In the genomic region with DNA sequence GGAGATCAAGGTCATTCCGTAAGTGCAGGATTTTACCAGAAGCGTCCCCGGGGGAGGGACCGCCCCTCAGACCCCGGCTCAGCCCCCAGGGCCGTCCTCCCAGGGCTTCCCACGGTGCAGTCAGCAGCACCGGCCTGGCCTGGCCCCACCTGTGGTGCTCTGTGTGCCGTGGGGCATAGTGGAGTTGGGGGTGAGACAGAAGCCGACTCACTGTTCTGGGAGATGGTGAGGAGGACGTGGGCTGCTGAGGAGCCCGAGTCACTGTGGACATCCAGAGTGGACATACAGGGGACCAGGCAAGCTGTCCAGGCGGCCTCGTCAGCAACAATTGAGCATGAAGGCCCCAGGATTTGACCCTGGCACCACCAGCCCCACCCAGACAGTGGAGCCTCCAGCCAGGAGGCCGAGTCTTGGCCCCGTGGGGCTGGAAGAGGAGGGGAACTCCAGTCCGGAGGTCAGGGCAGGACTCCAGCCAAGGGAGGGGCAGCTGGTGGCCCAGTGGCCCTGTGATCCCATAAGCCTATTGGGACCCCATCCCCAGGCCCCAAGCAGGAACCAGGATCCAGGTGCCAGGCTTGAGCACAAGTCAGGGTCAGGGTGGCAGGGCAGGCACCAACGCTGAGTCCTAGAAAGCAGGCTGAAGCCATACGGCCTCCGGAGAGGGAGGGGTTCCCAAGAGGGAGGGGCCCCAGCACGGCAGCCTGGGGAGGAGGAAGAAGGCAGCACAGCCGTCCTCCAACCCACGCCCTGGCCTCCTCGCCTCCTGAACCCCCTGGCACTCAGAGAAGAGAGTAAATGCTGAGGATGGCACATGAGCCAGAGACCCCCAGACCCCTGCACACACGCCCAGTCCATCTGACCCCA, we compare ENCODE assay signal across 18 cellular contexts. TPM values are rescaled to one million over a fixed set of nuclear protein-coding genes. Genes with fewer than 3 reads are reported as not detected.
DNase-seq lines count a peak whose midpoint lies in the region; ATAC-seq and TF ChIP-seq lines count a peak whose summit lies in the region.
"Had no signal": no experiment of that assay in that cellular context is flagged by ENCODE, and none has a peak within 500 bp of the region (broad histone marks: within the 10 kb centered on the region; RNA-seq: fewer than 3 reads in every experiment).

No MANE protein-coding gene starts in this region.

- H3K36me3 ChIP-seq in H7 (replicated peaks; ENCODE audit: control insufficient read depth, insufficient read depth, low read length), result no peaks in the 10 kb centered on the region
- H3K36me3 ChIP-seq in right lobe of liver, result no peaks in the 10 kb centered on the region
- no peaks in the 10 kb centered on the region for H3K36me3 ChIP-seq in osteoblast (ENCODE audit: insufficient read depth, low read length)
- H3K36me3 ChIP-seq in Peyer's patch, result no peaks in the 10 kb centered on the region

- no peaks in the 10 kb centered on the region for H3K79me2 ChIP-seq in osteoblast (ENCODE audit: insufficient read depth, low read length)

- WGBS in right lobe of liver (ENCODE audit: insufficient coverage, low coverage, low lambda C conversion rate, missing lambda C conversion rate), result 45% methylated on average over 4 of the region's 25 CpGs

- H3K4me1 ChIP-seq in right lobe of liver (no peaks in the 10 kb centered on the region), osteoblast (ENCODE audit: insufficient read depth, low read length) (no peaks in the 10 kb centered on the region), Peyer's patch (no peaks in the 10 kb centered on the region)

- H3K27ac ChIP-seq in angular gyrus (ENCODE audit: low read depth, low read length) (peak overlapping the region; percentile 95), right lobe of liver (no peak overlapping the region), osteoblast (ENCODE audit: low read depth, low read length) (no peak overlapping the region), Peyer's patch (no peak overlapping the region)

- peak; percentile 75 for DNase-seq in H7
- DNase-seq in right lobe of liver, result peak in 2 of 3 donors; percentile 12 to 40
- peak; percentile 88 for DNase-seq in osteoblast (ENCODE audit: insufficient read length, low spot score, missing footprints)
- no peak for DNase-seq in Peyer's patch
- DNase-seq in NCI-H2171 treated with DMSO at 0.1 percent for 48 hours (lab: John Stamatoyannopoulos, UW), result no peak
- DNase-seq: AML-193; CD4-positive, CD25-positive, alpha-beta regulatory T cell; GF-D8; Karpas-422; MM.1S; NCI-H1105; NCI-H1694 treated with DMSO at 0.1 percent for 48 hours; NCI-H446; SHP77 treated with DMSO at 0.1 percent for 48 hours had no signal

- TF ChIP-seq CTCF in right lobe of liver (IDR thresholded peaks at IDR 0.05), result no peak
- TF ChIP-seq CTCF in osteoblast (IDR thresholded peaks at IDR 0.05; ENCODE audit: extremely low read depth, low read depth, low read length), result no peak
- TF ChIP-seq CTCF in Peyer's patch (IDR thresholded peaks at IDR 0.05), result no peak

- H4K20me1 ChIP-seq in osteoblast (ENCODE audit: insufficient read depth, low read length), result no peaks in the 10 kb centered on the region

- intact Hi-C loops in right lobe of liver (cut with DNase I), result no loop called here

- no peak overlapping the region for H2AFZ ChIP-seq in osteoblast (ENCODE audit: low read length)

- H3K9me3 ChIP-seq in right lobe of liver (no peaks in the 10 kb centered on the region), osteoblast (ENCODE audit: low read depth, low read length) (no peaks in the 10 kb centered on the region), Peyer's patch (no peaks in the 10 kb centered on the region)

- H3K4me3 ChIP-seq in H7 (ENCODE audit: insufficient read depth, low read depth, low read length) (no peak overlapping the region), right lobe of liver (no peak overlapping the region), osteoblast (ENCODE audit: insufficient read depth, low read length) (no peak overlapping the region), Peyer's patch (no peak overlapping the region)

- no peak for TF ChIP-seq POLR2A in right lobe of liver (IDR thresholded peaks at IDR 0.05)
- TF ChIP-seq POLR2A in Peyer's patch (IDR thresholded peaks at IDR 0.05), result no peak

- H3K27me3 ChIP-seq in H7 (ENCODE audit: control insufficient read depth, insufficient read depth, low read length) (no peaks in the 10 kb centered on the region), right lobe of liver (no peaks in the 10 kb centered on the region), osteoblast (ENCODE audit: insufficient read depth, low read length) (no peaks in the 10 kb centered on the region), Peyer's patch (peaks cover 0 to 5% of the 10 kb centered on the region in 2 donors)

- H3K4me2 ChIP-seq in osteoblast (ENCODE audit: insufficient read depth, low read length), result no peak overlapping the region

- ATAC-seq in right lobe of liver, result no peak
- no peak for ATAC-seq in HG02759 (IDR thresholded peaks at IDR 0.05; ENCODE audit: unreplicated experiment)
- no peak for ATAC-seq in HG02840 (IDR thresholded peaks at IDR 0.05; ENCODE audit: low FRiP score, unreplicated experiment)
- ATAC-seq: HCT116 had no signal

RNA-seq across cellular contexts. Expression of gene ATP5ME, which starts 19.0 kb away (rescaled TPM):
- 410 and 452 TPM in 2 replicates for total RNA-seq in H7 (2014; rRNA removed; shearing (Covaris generic))
- 100 to 1,000 TPM in 4 of 6 experiments, 10 to 100 TPM in 2; 78.2 to 225 (median 162) TPM for total RNA-seq in right lobe of liver
- total RNA-seq in osteoblast, result 60.8 and 70.4 TPM in 2 replicates
- 100 to 1,000 TPM; 102 to 259 (median 184) TPM for total RNA-seq in Peyer's patch

RNA-seq across cellular contexts. Expression of gene MYL5, which starts 19.2 kb away (rescaled TPM):
- total RNA-seq in H7 (2014; rRNA removed; shearing (Covaris generic)), result 12.6 and 18.2 TPM in 2 replicates
- total RNA-seq in right lobe of liver (1 to 10 TPM; 6.9 to 9.2 (median 8.4) TPM), osteoblast (17.7 and 22.8 TPM in 2 replicates), Peyer's patch (100 to 1,000 TPM in 2 of 4 donors, 10 to 100 TPM in 2; 82.8 to 135 (median 95.2) TPM)

RNA-seq across cellular contexts. Expression of gene PDE6B, which starts 29.7 kb away (rescaled TPM):
- total RNA-seq in H7 (2014; rRNA removed; shearing (Covaris generic)), result 12.1 and 12.7 TPM in 2 replicates
- total RNA-seq in right lobe of liver (1 to 10 TPM in 1 of 6 experiments, under 1 TPM in 4, not detected in 1; 0.24 to 1.9 (median 0.76) TPM), osteoblast (not detected in 2 replicates), Peyer's patch (1 to 10 TPM in 2 of 4 donors, under 1 TPM in 1, not detected in 1; 0.27 to 1.8 (median 1.4) TPM)

RNA-seq across cellular contexts. Expression of gene SLC49A3, which starts 33.8 kb away (rescaled TPM):
- total RNA-seq in H7 (2014; rRNA removed; shearing (Covaris generic)), result 2.0 and 4.1 TPM in 2 replicates
- 1 to 10 TPM; 2.9 to 9.0 (median 5.2) TPM for total RNA-seq in right lobe of liver
- total RNA-seq in osteoblast, result 11.6 and 13.6 TPM in 2 replicates
- total RNA-seq in Peyer's patch, result 10 to 100 TPM in 2 of 4 donors, 1 to 10 TPM in 2; 4.1 to 13.3 (median 9.4) TPM

RNA-seq across cellular contexts. Expression of gene PCGF3, which starts 50.5 kb away (rescaled TPM):
- 53.6 and 57.9 TPM in 2 replicates for total RNA-seq in H7 (2014; rRNA removed; shearing (Covaris generic))
- total RNA-seq in right lobe of liver (10 to 100 TPM; 13.0 to 23.5 (median 14.7) TPM), osteoblast (32.7 and 43.1 TPM in 2 replicates), Peyer's patch (100 to 1,000 TPM in 2 of 4 donors, 10 to 100 TPM in 2; 58.3 to 168 (median 93.0) TPM)

Comparison
In these comparisons a context has a peak if more than half of its experiments do, and no peak if none do; other contexts are left out.
1. DNase-seq: peak in H7 (single experiment), right lobe of liver (2 of 3) and osteoblast (single experiment); none in Peyer's patch (0 of 3) and NCI-H2171 treated with DMSO at 0.1 percent for 48 hours (single experiment).